ENCODE assay signal across 25 cellular contexts in genomic region chr7:29158748-29159147, GRCh38. TPM values are rescaled to one million over a fixed set of nuclear protein-coding genes. Genes with fewer than 3 reads are reported as not detected.
"Had no signal": no experiment of that assay in that cellular context is flagged by ENCODE, and none has a peak within 500 bp of the region (broad histone marks: within the 10 kb centered on the region; RNA-seq: fewer than 3 reads in every experiment).

No MANE protein-coding gene starts in this region.

- H3K4me3 ChIP-seq: cardiac muscle cell, SJSA1 had no signal

- ATAC-seq: activated T-helper 17 cell treated with anti-CD3 and anti-CD28 coated beads, Interleukin-2, amount 50 U/mL, for 72 hours; PC-3; T-cell had no signal

- DNase-seq: activated B cell treated with CpG ODN at 0.5 μM for 24 hours; activated CD4-positive, alpha-beta memory T cell treated with anti-CD3 and anti-CD28 coated beads, Interleukin-2, amount 10 ng/mL, durations not matched to agents 7 days and 5 days; activated CD4-positive, alpha-beta T cell treated with anti-CD3 and anti-CD28 coated beads for 1 hour; activated CD4-positive, alpha-beta T cell treated with anti-CD3 and anti-CD28 coated beads, Interleukin-2, amount 10 ng/mL, durations not matched to agents 7 days and 5 days; activated gamma-delta T cell; activated naive CD4-positive, alpha-beta T cell treated with anti-CD3 and anti-CD28 coated beads, Interleukin-2, amount 10 ng/mL, durations not matched to agents 7 days and 5 days; activated naive CD8-positive, alpha-beta T cell treated with anti-CD3 and anti-CD28 coated beads for 36 hours; activated T-cell treated with anti-CD3 and anti-CD28 coated beads for 4 hours; activated T-cell treated with anti-CD3 and anti-CD28 coated beads, Interleukin-2, amount 50 U/mL, for 48 hours; brain microvascular endothelial cell; KG1; NCI-H1092; NCI-H1694; NCI-H2029; NCI-H226; NCI-H526; PC-3; SHP77; T-cell; T-helper 2 cell; T1000 had no signal

- H3K27ac Mint-ChIP-seq: activated B cell treated with CpG ODN at 0.5 μM for 24 hours; activated CD4-positive, alpha-beta memory T cell treated with anti-CD3 and anti-CD28 coated beads, Interleukin-2, amount 10 ng/mL, durations not matched to agents 7 days and 5 days; activated CD4-positive, alpha-beta T cell treated with anti-CD3 and anti-CD28 coated beads, Interleukin-2, amount 10 ng/mL, durations not matched to agents 7 days and 5 days; activated naive CD4-positive, alpha-beta T cell treated with anti-CD3 and anti-CD28 coated beads, Interleukin-2, amount 10 ng/mL, durations not matched to agents 7 days and 5 days; activated naive CD8-positive, alpha-beta T cell treated with anti-CD3 and anti-CD28 coated beads for 36 hours; activated T-helper 17 cell treated with anti-CD3 and anti-CD28 coated beads, Interleukin-2, amount 50 U/mL, for 72 hours; IgD-negative memory B cell; T-cell had no signal

- H3K27me3 ChIP-seq: cardiac muscle cell, SJSA1 had no signal

- H3K4me1 ChIP-seq: SJSA1 had no signal

- H3K9me3 ChIP-seq: SJSA1 had no signal

- H3K36me3 Mint-ChIP-seq: activated naive CD4-positive, alpha-beta T cell treated with anti-CD3 and anti-CD28 coated beads, Interleukin-2, amount 10 ng/mL, durations not matched to agents 7 days and 5 days; activated naive CD8-positive, alpha-beta T cell treated with anti-CD3 and anti-CD28 coated beads for 36 hours; IgD-negative memory B cell; T-cell had no signal

- H3K27ac ChIP-seq: brain microvascular endothelial cell, cardiac muscle cell, SJSA1 had no signal

- H3K36me3 ChIP-seq: brain microvascular endothelial cell, cardiac muscle cell, SJSA1 had no signal

- H3K4me3 Mint-ChIP-seq: activated B cell treated with CpG ODN at 0.5 μM for 24 hours; activated CD4-positive, alpha-beta memory T cell treated with anti-CD3 and anti-CD28 coated beads, Interleukin-2, amount 10 ng/mL, durations not matched to agents 7 days and 5 days; activated CD4-positive, alpha-beta T cell treated with anti-CD3 and anti-CD28 coated beads, Interleukin-2, amount 10 ng/mL, durations not matched to agents 7 days and 5 days; activated naive CD4-positive, alpha-beta T cell treated with anti-CD3 and anti-CD28 coated beads, Interleukin-2, amount 10 ng/mL, durations not matched to agents 7 days and 5 days; activated naive CD8-positive, alpha-beta T cell treated with anti-CD3 and anti-CD28 coated beads for 36 hours; activated T-helper 17 cell treated with anti-CD3 and anti-CD28 coated beads, Interleukin-2, amount 50 U/mL, for 72 hours; IgD-negative memory B cell; T-cell had no signal

- H3K27me3 Mint-ChIP-seq: activated naive CD4-positive, alpha-beta T cell treated with anti-CD3 and anti-CD28 coated beads, Interleukin-2, amount 10 ng/mL, durations not matched to agents 7 days and 5 days had no signal

- H3K9me3 Mint-ChIP-seq: activated CD4-positive, alpha-beta memory T cell treated with anti-CD3 and anti-CD28 coated beads, Interleukin-2, amount 10 ng/mL, durations not matched to agents 7 days and 5 days; activated CD4-positive, alpha-beta T cell treated with anti-CD3 and anti-CD28 coated beads, Interleukin-2, amount 10 ng/mL, durations not matched to agents 7 days and 5 days; activated naive CD4-positive, alpha-beta T cell treated with anti-CD3 and anti-CD28 coated beads, Interleukin-2, amount 10 ng/mL, durations not matched to agents 7 days and 5 days; activated naive CD8-positive, alpha-beta T cell treated with anti-CD3 and anti-CD28 coated beads for 36 hours; activated T-helper 17 cell treated with anti-CD3 and anti-CD28 coated beads, Interleukin-2, amount 50 U/mL, for 72 hours; T-cell had no signal

- H3K4me1 Mint-ChIP-seq: activated B cell treated with CpG ODN at 0.5 μM for 24 hours; activated T-helper 17 cell treated with anti-CD3 and anti-CD28 coated beads, Interleukin-2, amount 50 U/mL, for 72 hours; IgD-negative memory B cell had no signal

RNA-seq across cellular contexts. Expression of gene CPVL, which starts 12.4 kb away (rescaled TPM):
- total RNA-seq: activated B cell treated with CpG ODN at 0.5 μM for 24 hours; activated CD4-positive, alpha-beta T cell treated with anti-CD3 and anti-CD28 coated beads, Interleukin-2, amount 10 ng/mL, durations not matched to agents 7 days and 5 days; activated naive CD8-positive, alpha-beta T cell treated with anti-CD3 and anti-CD28 coated beads for 36 hours had no signal
